ENCODE assay signal across 12 cellular contexts in genomic region chr14:103626150-103626850, GRCh38. TPM values are rescaled to one million over a fixed set of nuclear protein-coding genes. Genes with fewer than 3 reads are reported as not detected.
DNase-seq lines count a peak whose midpoint lies in the region; ATAC-seq and TF ChIP-seq lines count a peak whose summit lies in the region.
"Had no signal": no experiment of that assay in that cellular context is flagged by ENCODE, and none has a peak within 500 bp of the region (broad histone marks: within the 10 kb centered on the region; RNA-seq: fewer than 3 reads in every experiment).

No MANE protein-coding gene starts in this region.

- H3K4me1 Mint-ChIP-seq in T-cell: peaks cover 22 to 48% (median 34%) of the 10 kb centered on the region in 3 donors

- CTCF ChIA-PET in T-cell (lab: Charles Lee): interaction anchor here in 1 of 2 donors (0.7 kb wide), 1 partner anchor 1209 kb away, joined by 3 read pairs; no protein-coding TSS in a partner anchor

- peaks cover 25% of the 10 kb centered on the region for H3K79me2 ChIP-seq in MM.1S (ENCODE audit: low read length)

- no peaks in the 10 kb centered on the region for H3K9me3 ChIP-seq in MM.1S (replicated peaks; ENCODE audit: insufficient read depth, low read length)
- H3K9me3 ChIP-seq in psoas muscle: no peaks in the 10 kb centered on the region
- H3K9me3 ChIP-seq: pancreas had no signal

- H3K36me3 ChIP-seq in MM.1S (replicated peaks; ENCODE audit: insufficient read depth, low read length): no peaks in the 10 kb centered on the region
- H3K36me3 ChIP-seq in psoas muscle (ENCODE audit: insufficient read depth in 1 of 2, low read depth in 1 of 2): no peaks in the 10 kb centered on the region
- H3K36me3 ChIP-seq: pancreas had no signal

- no peaks in the 10 kb centered on the region for H3K9me3 Mint-ChIP-seq in T-cell

- no peak overlapping the region for H2AFZ ChIP-seq in MM.1S (ENCODE audit: low read length)

- no peaks in the 10 kb centered on the region for H3K27me3 Mint-ChIP-seq in T-cell

- intact Hi-C loops in psoas muscle (cut with DNase I): loop anchor here in 1 of 2 donors (5.0 kb wide), 1 partner anchor 64 kb away; the partner anchor contains the start of genes BAG5 and COA8

- H3K27me3 ChIP-seq in MM.1S (replicated peaks; ENCODE audit: insufficient read depth, low read length): no peaks in the 10 kb centered on the region
- no peaks in the 10 kb centered on the region for H3K27me3 ChIP-seq in psoas muscle (ENCODE audit: insufficient read depth in 3 of 3, low read length in 2 of 3)
- H3K27me3 ChIP-seq: pancreas had no signal

- peaks cover 20% of the 10 kb centered on the region for H3K4me1 ChIP-seq in MM.1S (ENCODE audit: low read length)
- peaks cover 37% of the 10 kb centered on the region for H3K4me1 ChIP-seq in psoas muscle

- 74 to 94% (median 93%) methylated on average over 4 of the region's 4 CpGs for WGBS in psoas muscle, 3 donors

- TF ChIP-seq CTCF in MM.1S (IDR thresholded peaks at IDR 0.05; ENCODE audit: low read length): no peak
- TF ChIP-seq CTCF in psoas muscle (IDR thresholded peaks at IDR 0.05): no peak

- POLR2A ChIA-PET in T-cell (lab: Charles Lee): interaction anchor here (0.6 kb wide), 2 partner anchors 23 to 1439 kb away, joined by 4 to 5 read pairs; no protein-coding TSS in a partner anchor

- H3K4me3 Mint-ChIP-seq in T-cell: peak overlapping the region; percentile 17 to 71 (median 52)

- peaks cover 3% of the 10 kb centered on the region; the same call in 1 of the 2 replicates for H3F3A ChIP-seq in MM.1S (ENCODE audit: insufficient read depth, low read length)

- H3K9ac ChIP-seq in MM.1S (ENCODE audit: low read length): no peak overlapping the region
- H3K9ac ChIP-seq: KMS-11 had no signal

- H3K27ac ChIP-seq in MM.1S (ENCODE audit: low read length): peak overlapping the region; percentile 31; the same call in 1 of the 2 replicates
- H3K27ac ChIP-seq in psoas muscle: peak overlapping the region; percentile 4
- H3K27ac ChIP-seq: KMS-11, pancreas had no signal

- DNase-seq in NCI-H1092 treated with DMSO at 0.1 percent for 48 hours (lab: John Stamatoyannopoulos, UW) (peak; percentile 36), NCI-H1092 (lab: John Stamatoyannopoulos, UW) (no peak), MM.1S (peak; percentile 40), T-cell (peak in 1 of 34 experiments; percentile 12), psoas muscle (no peak), dedifferentiated amniotic fluid mesenchymal stem cell (ENCODE audit: extremely low spot score) (no peak), NCI-H1694 (lab: John Stamatoyannopoulos, UW) (no peak)
- DNase-seq: NK-92 treated with Interleukin-12 subunit alpha and Interleukin-12 subunit beta, amount 100 ng/mL, for 24 hours; pancreas; T-helper 9 cell had no signal

- no peaks in the 10 kb centered on the region for H4K20me1 ChIP-seq in MM.1S (ENCODE audit: insufficient read depth, low read length)

- H3K4me2 ChIP-seq in MM.1S (ENCODE audit: low read depth, low read length): no peak overlapping the region
- H3K4me2 ChIP-seq: KMS-11 had no signal

- ATAC-seq in T-cell (replicated peaks in 1 of 4) (no peak), psoas muscle (no peak), HG03439 (IDR thresholded peaks at IDR 0.05; ENCODE audit: unreplicated experiment) (no peak)
- ATAC-seq: pancreas had no signal

- H3K36me3 Mint-ChIP-seq in T-cell: no peaks in the 10 kb centered on the region

- H3K4me3 ChIP-seq in MM.1S (ENCODE audit: low read length) (no peak overlapping the region), psoas muscle (no peak overlapping the region)
- H3K4me3 ChIP-seq: pancreas had no signal

- H3K9me2 ChIP-seq in MM.1S (replicated peaks; ENCODE audit: insufficient read depth, low read length): no peaks in the 10 kb centered on the region

- H3K27ac Mint-ChIP-seq in T-cell: peak overlapping the region in 1 of 2 donors; percentile 16

RNA-seq across cellular contexts. Expression of gene KLC1, which starts 2.7 kb away (rescaled TPM):
- 100 to 1,000 TPM; 177 to 241 (median 219) TPM for total RNA-seq in T-cell
- total RNA-seq in psoas muscle: 100 to 1,000 TPM; 126 to 190 (median 148) TPM
- 100 to 1,000 TPM in 2 of 3 donors, 10 to 100 TPM in 1; 86.4 to 256 (median 201) TPM for polyA plus RNA-seq in psoas muscle

Comparison
In these comparisons a context has a peak if more than half of its experiments do, and no peak if none do; other contexts are left out.
1. DNase-seq: peak in NCI-H1092 treated with DMSO at 0.1 percent for 48 hours (single experiment) and MM.1S (single experiment); none in NCI-H1092 (single experiment), psoas muscle (0 of 2), dedifferentiated amniotic fluid mesenchymal stem cell (single experiment) and NCI-H1694 (single experiment).